Comparison of ENCODE assay signal across 13 cellular contexts in genomic region chr21:32456497-32456918, GRCh38. TPM values are rescaled to one million over a fixed set of nuclear protein-coding genes. Genes with fewer than 3 reads are reported as not detected.
DNase-seq lines count a peak whose midpoint lies in the region; ATAC-seq and TF ChIP-seq lines count a peak whose summit lies in the region.
"Had no signal": no experiment of that assay in that cellular context is flagged by ENCODE, and none has a peak within 500 bp of the region (broad histone marks: within the 10 kb centered on the region; RNA-seq: fewer than 3 reads in every experiment).

No MANE protein-coding gene starts in this region.

- ATAC-seq in activated CD4-positive, CD25-positive, alpha-beta regulatory T cell treated with anti-CD3 and anti-CD28 coated beads, Interleukin-2, amount 50 U/mL, for 24 hours: no peak
- no peak for ATAC-seq in HG02763 (IDR thresholded peaks at IDR 0.05; ENCODE audit: unreplicated experiment)
- ATAC-seq: activated CD4-positive, alpha-beta T cell treated with anti-CD3 and anti-CD28 coated beads for 36 hours had no signal

- H3K27me3 ChIP-seq in ACC112 (ENCODE audit: insufficient read depth, low read length): no peaks in the 10 kb centered on the region
- H3K27me3 ChIP-seq in fibroblast of lung (ENCODE audit: control insufficient read depth, insufficient read depth, low read length): no peaks in the 10 kb centered on the region
- no peaks in the 10 kb centered on the region for H3K27me3 ChIP-seq in osteoblast (ENCODE audit: insufficient read depth, low read length)
- H3K27me3 ChIP-seq: Peyer's patch had no signal

- H4K20me1 ChIP-seq in fibroblast of lung (ENCODE audit: control insufficient read depth, extremely low read depth, insufficient read depth, low read length) (no peaks in the 10 kb centered on the region), osteoblast (ENCODE audit: insufficient read depth, low read length) (no peaks in the 10 kb centered on the region)

- H3K9ac ChIP-seq in fibroblast of lung (ENCODE audit: insufficient read depth, low read length): no peak overlapping the region

- peaks cover 31% of the 10 kb centered on the region for H3K79me2 ChIP-seq in ACC112 (ENCODE audit: control insufficient read depth, insufficient read depth, low read length, unreplicated experiment)
- H3K79me2 ChIP-seq in fibroblast of lung (ENCODE audit: control insufficient read depth, insufficient read depth, low read length): no peaks in the 10 kb centered on the region
- peaks cover 14% of the 10 kb centered on the region for H3K79me2 ChIP-seq in osteoblast (ENCODE audit: insufficient read depth, low read length)

- peak overlapping the region; percentile 89 for H3K27ac ChIP-seq in ACC112 (ENCODE audit: low read depth, low read length)
- H3K27ac ChIP-seq in fibroblast of lung (ENCODE audit: insufficient read depth, low read length): peak overlapping the region; percentile 26
- H3K27ac ChIP-seq in osteoblast (ENCODE audit: low read depth, low read length): peak overlapping the region; percentile 93

- H3K4me2 ChIP-seq in fibroblast of lung (ENCODE audit: extremely low read depth, insufficient read depth, low read length): peak overlapping the region; percentile 68
- peak overlapping the region; percentile 50 for H3K4me2 ChIP-seq in osteoblast (ENCODE audit: insufficient read depth, low read length)

- H3K4me3 ChIP-seq in ACC112 (ENCODE audit: low read depth, low read length) (peak overlapping the region; percentile 32; the same call in 1 of the 2 replicates), fibroblast of lung (replicated peaks in 1 of 4; ENCODE audit: control extremely low read depth in 1 of 4, insufficient read depth in 1 of 4, low read depth in 3 of 4, low read length in 4 of 4) (no peak overlapping the region), osteoblast (ENCODE audit: insufficient read depth, low read length) (no peak overlapping the region)
- H3K4me3 ChIP-seq: Peyer's patch had no signal

- in situ Hi-C loops in GM13976 (cut with MboI; ENCODE audit: low sequenced_read_pairs, unreplicated experiment): no loop called here

- DNase-seq in SW480 (ENCODE audit: low spot score) (peak; percentile 43), fibroblast of lung (ENCODE audit: low read depth in 2 of 2) (peak; percentile 77 to 83), osteoblast (ENCODE audit: insufficient read length, low spot score, missing footprints) (peak; percentile 94), GM13976 (ENCODE audit: low spot score) (no peak), T-helper 1 cell (no peak)
- DNase-seq: activated CD4-positive, alpha-beta T cell treated with anti-CD3 and anti-CD28 coated beads for 36 hours; activated naive CD4-positive, alpha-beta T cell treated with Interleukin-2 at 50 U/mL for 16 hours; erythroblast; NCI-H2029; Peyer's patch had no signal

- peaks cover 25% of the 10 kb centered on the region; the same call in 1 of the 2 replicates for H3K36me3 ChIP-seq in ACC112 (ENCODE audit: insufficient read depth, low read length)
- no peaks in the 10 kb centered on the region for H3K36me3 ChIP-seq in fibroblast of lung (ENCODE audit: control insufficient read depth, insufficient read depth, low read length)
- H3K36me3 ChIP-seq in osteoblast (ENCODE audit: insufficient read depth, low read length): peaks cover 10% of the 10 kb centered on the region

- H3K4me1 ChIP-seq in ACC112 (ENCODE audit: control insufficient read depth, insufficient read depth, low read length, unreplicated experiment) (peaks cover 33% of the 10 kb centered on the region), fibroblast of lung (ENCODE audit: control insufficient read depth, extremely low read depth, insufficient read depth, low read length) (peaks cover 8% of the 10 kb centered on the region), osteoblast (ENCODE audit: insufficient read depth, low read length) (peaks cover 33% of the 10 kb centered on the region)

- H2AFZ ChIP-seq in ACC112 (ENCODE audit: low read length, unreplicated experiment): peak overlapping the region; percentile 44
- peak overlapping the region; percentile 50 for H2AFZ ChIP-seq in fibroblast of lung (ENCODE audit: low read length)
- peak overlapping the region; percentile 64 for H2AFZ ChIP-seq in osteoblast (ENCODE audit: low read length)

- H3K9me3 ChIP-seq in fibroblast of lung (ENCODE audit: control insufficient read depth, insufficient read depth, low read depth, low read length): no peaks in the 10 kb centered on the region
- H3K9me3 ChIP-seq in osteoblast (ENCODE audit: low read depth, low read length): no peaks in the 10 kb centered on the region
- H3K9me3 ChIP-seq: Peyer's patch had no signal

- TF ChIP-seq CTCF in fibroblast of lung (conservative IDR thresholded peaks at IDR 0.05 in 1 of 2, IDR thresholded peaks at IDR 0.05 in 1 of 2; ENCODE audit: low read depth in 1 of 2, low read length in 2 of 2) (no peak), osteoblast (IDR thresholded peaks at IDR 0.05; ENCODE audit: extremely low read depth, low read depth, low read length) (no peak), GM13976 (IDR thresholded peaks at IDR 0.05; ENCODE audit: borderline replicate concordance, control extremely low read depth, extremely low read depth, insufficient read depth, missing control alignments) (no peak)

RNA-seq across cellular contexts. Expression of gene EVA1C, which starts 44.0 kb away (rescaled TPM):
- total RNA-seq in fibroblast of lung (4.4 and 4.6 TPM in 2 replicates), osteoblast (5.0 and 8.0 TPM in 2 replicates)
- 2.4 and 5.7 TPM in 2 replicates for polyA plus RNA-seq in fibroblast of lung
- 2.2 and 6.4 TPM in 2 replicates for polyA plus RNA-seq in fibroblast of lung (2012)
- 5.3 and 5.4 TPM in 2 replicates for polyA minus RNA-seq in fibroblast of lung (ENCODE audit: low replicate concordance)

Comparison
In these comparisons a context has a peak if more than half of its experiments do, and no peak if none do; other contexts are left out.
1. H3K27ac ChIP-seq: peak in every context shown above with its lines; median percentile 93 in osteoblast; 89 in ACC112; 26 in fibroblast of lung.
2. DNase-seq: peak in SW480 (single experiment), fibroblast of lung (2 of 2) and osteoblast (single experiment); none in GM13976 (single experiment) and T-helper 1 cell (0 of 5).
3. Peak in every context shown above with its lines, with median percentiles within 50 percentile points of each other: H2AFZ ChIP-seq.